ENCODE assay signal across 19 cellular contexts in the genomic region with DNA sequence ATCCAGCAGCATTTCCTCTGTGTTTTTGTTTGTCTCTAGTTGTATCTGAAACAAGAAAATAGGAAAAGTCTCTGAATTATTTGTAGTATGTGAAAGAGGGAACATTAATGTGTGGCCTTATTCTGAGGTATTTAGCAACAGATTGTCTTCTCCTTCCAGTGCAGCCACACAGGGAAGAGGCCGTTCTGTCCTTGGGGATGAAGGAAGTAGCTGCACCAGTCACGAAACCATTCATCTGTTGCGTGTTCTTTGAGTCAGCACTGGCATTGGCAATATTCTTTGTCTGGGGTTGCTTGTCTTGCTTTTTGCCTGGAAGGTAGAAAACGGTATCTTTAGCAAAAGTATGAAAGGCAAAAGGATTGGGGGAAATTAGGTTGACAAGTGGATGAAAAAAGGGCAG.
"Had no signal": no experiment of that assay in that cellular context is flagged by ENCODE, and none has a peak within 500 bp of the region (broad histone marks: within the 10 kb centered on the region; RNA-seq: fewer than 3 reads in every experiment).

No MANE protein-coding gene starts in this region.

- H3K4me1 ChIP-seq: body of pancreas, left lung, right atrium auricular region had no signal

- ATAC-seq: activated CD4-positive, alpha-beta T cell treated with anti-CD3 and anti-CD28 coated beads for 36 hours; body of pancreas; effector memory CD8-positive, alpha-beta T cell; left lung had no signal

- H3K27ac Mint-ChIP-seq: activated CD4-positive, alpha-beta T cell treated with anti-CD3 and anti-CD28 coated beads for 36 hours; activated naive CD8-positive, alpha-beta T cell treated with anti-CD3 and anti-CD28 coated beads, Interleukin-2, amount 10 ng/mL, durations not matched to agents 7 days and 5 days; activated T-helper 2 cell treated with anti-CD3 and anti-CD28 coated beads, Interferon-gamma antibody, Interleukin-2, Interleukin-4, amounts not matched to agents 10 μg/mL and 5 μg/mL and 100 μg/mL, durations not matched to agents 14 hours and 24 hours and 36 hours; effector memory CD8-positive, alpha-beta T cell; nephron had no signal

- DNase-seq: activated CD4-positive, alpha-beta T cell treated with anti-CD3 and anti-CD28 coated beads for 36 hours; activated CD4-positive, alpha-beta T cell treated with anti-CD3 and anti-CD28 coated beads, Interleukin-2, amount 50 U/mL, for 48 hours; activated naive CD4-positive, alpha-beta T cell treated with Interleukin-2 at 50 U/mL for 16 hours; activated naive CD8-positive, alpha-beta T cell treated with anti-CD3 and anti-CD28 coated beads, Interleukin-2, amount 10 ng/mL, durations not matched to agents 7 days and 5 days; body of pancreas; effector memory CD8-positive, alpha-beta T cell; foreskin fibroblast; left lung; mammary epithelial cell; stimulated activated CD4-positive, alpha-beta T cell treated with anti-CD3 and anti-CD28 coated beads, Interleukin-12 subunit alpha, Interleukin-12 subunit beta, amount 100 ng/mL, for 4 hours; stimulated activated CD4-positive, alpha-beta T cell treated with anti-CD3 and anti-CD28 coated beads, Interleukin-1b, Interleukin-23, amount 100 ng/mL, for 48 hours; stimulated activated CD8-positive, alpha-beta memory T cell treated with anti-CD3 and anti-CD28 coated beads, Interleukin-4, amount 100 ng/mL, for 48 hours; stimulated activated naive CD4-positive, alpha-beta T cell; SW 1271 had no signal

- H3K4me3 Mint-ChIP-seq: activated CD4-positive, alpha-beta T cell treated with anti-CD3 and anti-CD28 coated beads for 36 hours; activated naive CD8-positive, alpha-beta T cell treated with anti-CD3 and anti-CD28 coated beads, Interleukin-2, amount 10 ng/mL, durations not matched to agents 7 days and 5 days; effector memory CD8-positive, alpha-beta T cell; nephron had no signal

- H3K4me3 ChIP-seq: body of pancreas, hepatocyte, left lung, right atrium auricular region had no signal

- H3K9me3 ChIP-seq: body of pancreas, left lung, right atrium auricular region had no signal

- H3K27me3 Mint-ChIP-seq: activated CD4-positive, alpha-beta T cell treated with anti-CD3 and anti-CD28 coated beads for 36 hours; activated naive CD8-positive, alpha-beta T cell treated with anti-CD3 and anti-CD28 coated beads, Interleukin-2, amount 10 ng/mL, durations not matched to agents 7 days and 5 days; effector memory CD8-positive, alpha-beta T cell had no signal

- H3K27me3 ChIP-seq: body of pancreas, hepatocyte, left lung, right atrium auricular region had no signal

- H3K9me3 Mint-ChIP-seq: activated naive CD8-positive, alpha-beta T cell treated with anti-CD3 and anti-CD28 coated beads, Interleukin-2, amount 10 ng/mL, durations not matched to agents 7 days and 5 days; activated T-helper 2 cell treated with anti-CD3 and anti-CD28 coated beads, Interferon-gamma antibody, Interleukin-2, Interleukin-4, amounts not matched to agents 10 μg/mL and 5 μg/mL and 100 μg/mL, durations not matched to agents 14 hours and 24 hours and 36 hours; effector memory CD8-positive, alpha-beta T cell; nephron had no signal

- H3K36me3 ChIP-seq: left lung, right atrium auricular region had no signal

- H3K4me1 Mint-ChIP-seq: activated CD4-positive, alpha-beta T cell treated with anti-CD3 and anti-CD28 coated beads for 36 hours; activated naive CD8-positive, alpha-beta T cell treated with anti-CD3 and anti-CD28 coated beads, Interleukin-2, amount 10 ng/mL, durations not matched to agents 7 days and 5 days; nephron had no signal

- H3K27ac ChIP-seq: body of pancreas, epithelial cell of prostate, hepatocyte, left lung, right atrium auricular region had no signal
